ENCODE assay signal across 11 cellular contexts in the genomic region with DNA sequence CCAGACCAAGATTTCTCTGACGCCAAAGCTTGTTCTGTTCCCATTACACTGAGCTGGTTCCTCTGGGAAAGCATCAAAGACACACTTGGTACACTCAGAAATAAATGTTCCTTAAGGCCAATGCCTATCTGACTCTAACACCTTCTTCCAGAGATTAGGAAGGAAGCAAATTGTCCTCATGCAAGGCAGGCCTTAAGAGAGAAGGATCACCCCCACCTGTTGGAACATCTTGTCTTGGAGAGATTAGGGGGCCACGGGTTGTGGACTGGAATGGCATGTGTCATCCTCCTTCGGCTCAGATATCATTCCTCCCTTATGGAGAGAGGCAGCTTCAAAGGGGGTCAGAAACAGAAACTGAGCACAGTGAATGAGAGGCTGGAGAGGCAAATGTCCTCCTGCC.
A peak's percentile ranks its signal among the peaks of the same experiment; 100 is the strongest.
DNase-seq lines count a peak whose midpoint lies in the region; ATAC-seq lines count a peak whose summit lies in the region.
"Had no signal": no experiment of that assay in that cellular context is flagged by ENCODE, and none has a peak within 500 bp of the region (broad histone marks: within the 10 kb centered on the region; RNA-seq: fewer than 3 reads in every experiment).

No MANE protein-coding gene starts in this region.

- H3K27me3 Mint-ChIP-seq in T-helper 1 cell treated with Interleukin-12 subunit alpha and Interleukin-12 subunit beta and Interleukin-4 antibody, amounts not matched to agents 30 μg/mL and 1 μg/mL, for 36 hours (ENCODE audit: low read depth): no peaks in the 10 kb centered on the region
- no peaks in the 10 kb centered on the region for H3K27me3 Mint-ChIP-seq in T-cell
- H3K27me3 Mint-ChIP-seq in stimulated activated naive CD8-positive, alpha-beta T cell treated with anti-CD3 and anti-CD28 coated beads, Interleukin-15, amount 100 ng/mL, for 72 hours: no peaks in the 10 kb centered on the region

- DNase-seq in T-helper 1 cell: no peak
- DNase-seq in T-cell: no peak
- DNase-seq in germinal center (ENCODE audit: low spot score): peak; percentile 9
- DNase-seq in stimulated activated naive CD8-positive, alpha-beta T cell treated with anti-CD3 and anti-CD28 coated beads, Interleukin-15, amount 100 ng/mL, for 72 hours: no peak
- DNase-seq in pons (ENCODE audit: low spot score): no peak
- DNase-seq: 8988T, NCI-H446 had no signal

- peaks cover 87% of the 10 kb centered on the region for H3K4me1 Mint-ChIP-seq in T-helper 1 cell treated with Interleukin-12 subunit alpha and Interleukin-12 subunit beta and Interleukin-4 antibody, amounts not matched to agents 30 μg/mL and 1 μg/mL, for 36 hours (ENCODE audit: low read depth)
- peaks cover 97 to 99% (median 99%) of the 10 kb centered on the region in 3 donors for H3K4me1 Mint-ChIP-seq in T-cell
- peaks cover 99% of the 10 kb centered on the region for H3K4me1 Mint-ChIP-seq in stimulated activated naive CD8-positive, alpha-beta T cell treated with anti-CD3 and anti-CD28 coated beads, Interleukin-15, amount 100 ng/mL, for 72 hours

- CTCF ChIA-PET in T-cell (lab: Charles Lee): interaction anchor here (0.6 to 2.6 kb wide), 7 partner anchors 11 to 97 kb away, joined by 3 to 16 read pairs (median 3); no protein-coding TSS in a partner anchor

- ATAC-seq in T-cell (replicated peaks in 1 of 4): no peak
- ATAC-seq in stimulated activated naive CD8-positive, alpha-beta T cell treated with anti-CD3 and anti-CD28 coated beads, Interleukin-15, amount 100 ng/mL, for 72 hours: no peak
- no peak for ATAC-seq in HG03025 (IDR thresholded peaks at IDR 0.05; ENCODE audit: low FRiP score, unreplicated experiment)
- ATAC-seq in GM21526 (IDR thresholded peaks at IDR 0.05; ENCODE audit: low FRiP score, unreplicated experiment): no peak
- ATAC-seq: sciatic nerve had no signal

- H3K9me3 Mint-ChIP-seq in T-helper 1 cell treated with Interleukin-12 subunit alpha and Interleukin-12 subunit beta and Interleukin-4 antibody, amounts not matched to agents 30 μg/mL and 1 μg/mL, for 36 hours: no peaks in the 10 kb centered on the region
- no peaks in the 10 kb centered on the region for H3K9me3 Mint-ChIP-seq in T-cell
- no peaks in the 10 kb centered on the region for H3K9me3 Mint-ChIP-seq in stimulated activated naive CD8-positive, alpha-beta T cell treated with anti-CD3 and anti-CD28 coated beads, Interleukin-15, amount 100 ng/mL, for 72 hours

- H3K27ac Mint-ChIP-seq in T-helper 1 cell treated with Interleukin-12 subunit alpha and Interleukin-12 subunit beta and Interleukin-4 antibody, amounts not matched to agents 30 μg/mL and 1 μg/mL, for 36 hours: peak overlapping the region; percentile 93
- H3K27ac Mint-ChIP-seq in T-cell: peak overlapping the region; percentile 98 to 99
- peak overlapping the region; percentile 29 to 49 for H3K27ac Mint-ChIP-seq in stimulated activated naive CD8-positive, alpha-beta T cell treated with anti-CD3 and anti-CD28 coated beads, Interleukin-15, amount 100 ng/mL, for 72 hours

- peak overlapping the region; percentile 63 for H3K4me3 Mint-ChIP-seq in T-helper 1 cell treated with Interleukin-12 subunit alpha and Interleukin-12 subunit beta and Interleukin-4 antibody, amounts not matched to agents 30 μg/mL and 1 μg/mL, for 36 hours
- H3K4me3 Mint-ChIP-seq in T-cell: peak overlapping the region; percentile 52 to 79 (median 63)
- H3K4me3 Mint-ChIP-seq in stimulated activated naive CD8-positive, alpha-beta T cell treated with anti-CD3 and anti-CD28 coated beads, Interleukin-15, amount 100 ng/mL, for 72 hours: peak overlapping the region; percentile 75 to 79

- POLR2A ChIA-PET in T-cell (lab: Charles Lee): interaction anchor here (0.6 to 3.6 kb wide), 4 partner anchors 12 to 47 kb away, joined by 3 to 16 read pairs (median 4); no protein-coding TSS in a partner anchor

- H3K36me3 Mint-ChIP-seq in T-helper 1 cell treated with Interleukin-12 subunit alpha and Interleukin-12 subunit beta and Interleukin-4 antibody, amounts not matched to agents 30 μg/mL and 1 μg/mL, for 36 hours (ENCODE audit: low read depth): peaks cover 23% of the 10 kb centered on the region
- peaks cover 8% of the 10 kb centered on the region for H3K36me3 Mint-ChIP-seq in T-cell

Comparison
In these comparisons a context has a peak if more than half of its experiments do, and no peak if none do; other contexts are left out.
1. H3K27ac Mint-ChIP-seq: peak in every context shown above with its lines; median percentile 98 in T-cell; 93 in T-helper 1 cell treated with Interleukin-12 subunit alpha and Interleukin-12 subunit beta and Interleukin-4 antibody, amounts not matched to agents 30 μg/mL and 1 μg/mL, for 36 hours; 39 in stimulated activated naive CD8-positive, alpha-beta T cell treated with anti-CD3 and anti-CD28 coated beads, Interleukin-15, amount 100 ng/mL, for 72 hours.